In genomic region chr13:40692946-40693345, GRCh38 we compare ENCODE assay signal across 12 cellular contexts. TPM values are rescaled to one million over a fixed set of nuclear protein-coding genes. Genes with fewer than 3 reads are reported as not detected.
A peak's percentile ranks its signal among the peaks of the same experiment; 100 is the strongest.
DNase-seq lines count a peak whose midpoint lies in the region; ATAC-seq and TF ChIP-seq lines count a peak whose summit lies in the region.
"Had no signal": no experiment of that assay in that cellular context is flagged by ENCODE, and none has a peak within 500 bp of the region (broad histone marks: within the 10 kb centered on the region; RNA-seq: fewer than 3 reads in every experiment).

No MANE protein-coding gene starts in this region.

- TF ChIP-seq POLR2A in suprapubic skin (IDR thresholded peaks at IDR 0.05) = no peak
- TF ChIP-seq POLR2A in upper lobe of left lung (IDR thresholded peaks at IDR 0.05) = no peak

- TF ChIP-seq CTCF in foreskin keratinocyte (conservative IDR thresholded peaks at IDR 0.05) (no peak), suprapubic skin (IDR thresholded peaks at IDR 0.05) (no peak), upper lobe of left lung (IDR thresholded peaks at IDR 0.05) (no peak)

- peak; percentile 72 for DNase-seq in NAMALWA (ENCODE audit: low spot score)
- DNase-seq in foreskin keratinocyte = peak; percentile 26 to 54
- no peak for DNase-seq in activated CD8-positive, alpha-beta memory T cell treated with anti-CD3 and anti-CD28 coated beads, Interleukin-2, amount 10 ng/mL, durations not matched to agents 7 days and 5 days
- DNase-seq in left ventricle myocardium superior = no peak
- DNase-seq in suprapubic skin (ENCODE audit: low spot score in 2 of 2) = no peak
- DNase-seq in upper lobe of left lung = no peak
- DNase-seq: activated T-cell treated with anti-CD3 and anti-CD28 coated beads, Interleukin-2, amount 50 U/mL, for 72 hours; caudate nucleus; lower lobe of right lung had no signal

- CTCF ChIA-PET in activated CD8-positive, alpha-beta memory T cell treated with anti-CD3 and anti-CD28 coated beads, Interleukin-2, amount 10 ng/mL, durations not matched to agents 7 days and 5 days (lab: Charles Lee) = no interaction called here

- H3K36me3 Mint-ChIP-seq in activated CD8-positive, alpha-beta memory T cell treated with anti-CD3 and anti-CD28 coated beads, Interleukin-2, amount 10 ng/mL, durations not matched to agents 7 days and 5 days = no peaks in the 10 kb centered on the region

- ATAC-seq in GM18868 (IDR thresholded peaks at IDR 0.05; ENCODE audit: unreplicated experiment) = peak; percentile 41
- peak; percentile 82 for ATAC-seq in HG02798 (IDR thresholded peaks at IDR 0.05; ENCODE audit: poor library complexity, unreplicated experiment)
- ATAC-seq in foreskin keratinocyte = peak; percentile 10
- ATAC-seq in activated CD8-positive, alpha-beta memory T cell treated with anti-CD3 and anti-CD28 coated beads, Interleukin-2, amount 10 ng/mL, durations not matched to agents 7 days and 5 days = no peak
- no peak for ATAC-seq in left ventricle myocardium superior
- ATAC-seq in upper lobe of left lung (ENCODE audit: low FRiP score in 2 of 2) = no peak
- ATAC-seq: activated T-cell treated with anti-CD3 and anti-CD28 coated beads, Interleukin-2, amount 50 U/mL, for 72 hours; lower lobe of right lung had no signal

- TF ChIP-seq EP300 in suprapubic skin (IDR thresholded peaks at IDR 0.05) (no peak), upper lobe of left lung (IDR thresholded peaks at IDR 0.05) (no peak)

- no peak overlapping the region for H3K4me3 Mint-ChIP-seq in activated CD8-positive, alpha-beta memory T cell treated with anti-CD3 and anti-CD28 coated beads, Interleukin-2, amount 10 ng/mL, durations not matched to agents 7 days and 5 days
- H3K4me3 Mint-ChIP-seq: activated T-cell treated with anti-CD3 and anti-CD28 coated beads, Interleukin-2, amount 50 U/mL, for 72 hours had no signal

- H3K27me3 ChIP-seq in foreskin keratinocyte (no peaks in the 10 kb centered on the region), suprapubic skin (no peaks in the 10 kb centered on the region), upper lobe of left lung (no peaks in the 10 kb centered on the region)

- 25% methylated on average over 2 of the region's 2 CpGs for WGBS in suprapubic skin
- WGBS in upper lobe of left lung, 2 donors = 59 to 66% methylated on average over 2 of the region's 2 CpGs

- H3K9me3 ChIP-seq in suprapubic skin (no peaks in the 10 kb centered on the region), upper lobe of left lung (no peaks in the 10 kb centered on the region)
- H3K9me3 ChIP-seq: lower lobe of right lung had no signal

- H3K4me1 ChIP-seq in foreskin keratinocyte = no peaks in the 10 kb centered on the region
- H3K4me1 ChIP-seq in suprapubic skin = no peaks in the 10 kb centered on the region
- H3K4me1 ChIP-seq in upper lobe of left lung = no peaks in the 10 kb centered on the region
- H3K4me1 ChIP-seq: lower lobe of right lung, parathyroid adenoma had no signal

- H3K4me3 ChIP-seq in suprapubic skin (no peak overlapping the region), upper lobe of left lung (no peak overlapping the region)
- H3K4me3 ChIP-seq: lower lobe of right lung had no signal

- H3K27me3 Mint-ChIP-seq in activated CD8-positive, alpha-beta memory T cell treated with anti-CD3 and anti-CD28 coated beads, Interleukin-2, amount 10 ng/mL, durations not matched to agents 7 days and 5 days = no peaks in the 10 kb centered on the region

- no peak overlapping the region for H3K27ac Mint-ChIP-seq in activated CD8-positive, alpha-beta memory T cell treated with anti-CD3 and anti-CD28 coated beads, Interleukin-2, amount 10 ng/mL, durations not matched to agents 7 days and 5 days
- H3K27ac Mint-ChIP-seq: activated T-cell treated with anti-CD3 and anti-CD28 coated beads, Interleukin-2, amount 50 U/mL, for 72 hours had no signal

- no peaks in the 10 kb centered on the region for H3K36me3 ChIP-seq in suprapubic skin
- no peaks in the 10 kb centered on the region for H3K36me3 ChIP-seq in upper lobe of left lung
- H3K36me3 ChIP-seq: lower lobe of right lung had no signal

- no peaks in the 10 kb centered on the region for H3K9me3 Mint-ChIP-seq in activated CD8-positive, alpha-beta memory T cell treated with anti-CD3 and anti-CD28 coated beads, Interleukin-2, amount 10 ng/mL, durations not matched to agents 7 days and 5 days (ENCODE audit: low read depth)
- H3K9me3 Mint-ChIP-seq: activated T-cell treated with anti-CD3 and anti-CD28 coated beads, Interleukin-2, amount 50 U/mL, for 72 hours had no signal

- intact Hi-C loops in left ventricle myocardium superior (cut with micrococcal nuclease) = loop anchor here (10.0 kb wide), 1 partner anchor 918 kb away; no protein-coding TSS in a partner anchor

- no peaks in the 10 kb centered on the region for H3K4me1 Mint-ChIP-seq in activated CD8-positive, alpha-beta memory T cell treated with anti-CD3 and anti-CD28 coated beads, Interleukin-2, amount 10 ng/mL, durations not matched to agents 7 days and 5 days

- no peak overlapping the region for H3K27ac ChIP-seq in foreskin keratinocyte
- H3K27ac ChIP-seq in suprapubic skin = no peak overlapping the region
- H3K27ac ChIP-seq in upper lobe of left lung = no peak overlapping the region
- H3K27ac ChIP-seq: lower lobe of right lung, parathyroid adenoma had no signal

RNA-seq across cellular contexts. Expression of gene FOXO1, which starts 26.5 kb away (rescaled TPM):
- total RNA-seq in foreskin keratinocyte = 7.8 and 8.7 TPM in 2 replicates
- polyA plus RNA-seq in foreskin keratinocyte = 2.3 and 2.4 TPM in 2 replicates
- 10 to 100 TPM; 20.2 to 27.1 TPM for total RNA-seq in activated CD8-positive, alpha-beta memory T cell treated with anti-CD3 and anti-CD28 coated beads, Interleukin-2, amount 10 ng/mL, durations not matched to agents 7 days and 5 days
- total RNA-seq in left ventricle myocardium superior = 14.7 TPM
- 10 to 100 TPM; 50.7 to 67.2 (median 60.3) TPM for total RNA-seq in suprapubic skin
- 10 to 100 TPM; 23.0 to 36.8 (median 31.2) TPM for total RNA-seq in upper lobe of left lung

Comparison
In these comparisons a context has a peak if more than half of its experiments do, and no peak if none do; other contexts are left out.
1. ATAC-seq: peak in GM18868 (single experiment), HG02798 (single experiment) and foreskin keratinocyte (single experiment); none in activated CD8-positive, alpha-beta memory T cell treated with anti-CD3 and anti-CD28 coated beads, Interleukin-2, amount 10 ng/mL, durations not matched to agents 7 days and 5 days (single experiment), left ventricle myocardium superior (single experiment) and upper lobe of left lung (0 of 2).
2. DNase-seq: peak in NAMALWA (single experiment) and foreskin keratinocyte (2 of 2); none in activated CD8-positive, alpha-beta memory T cell treated with anti-CD3 and anti-CD28 coated beads, Interleukin-2, amount 10 ng/mL, durations not matched to agents 7 days and 5 days (single experiment), left ventricle myocardium superior (single experiment), suprapubic skin (0 of 2) and upper lobe of left lung (0 of 2).